Comparison of ENCODE assay signal across 11 cellular contexts in genomic region chrX:119234931-119235555, GRCh38. TPM values are rescaled to one million over a fixed set of nuclear protein-coding genes. Genes with fewer than 3 reads are reported as not detected.
DNase-seq lines count a peak whose midpoint lies in the region; ATAC-seq and TF ChIP-seq lines count a peak whose summit lies in the region.
"Had no signal": no experiment of that assay in that cellular context is flagged by ENCODE, and none has a peak within 500 bp of the region (broad histone marks: within the 10 kb centered on the region; RNA-seq: fewer than 3 reads in every experiment).

No MANE protein-coding gene starts in this region.

- no peak for TF ChIP-seq CTCF in fibroblast of the aortic adventitia (IDR thresholded peaks at IDR 0.05; ENCODE audit: insufficient read depth, low read length)

- no peak overlapping the region for H3K4me3 ChIP-seq in fibroblast of the aortic adventitia (ENCODE audit: low read depth, low read length)

- no peak overlapping the region for H3K27ac Mint-ChIP-seq in T-cell

- peak overlapping the region; percentile 80 to 89 (median 82) for H3K4me3 Mint-ChIP-seq in T-cell

- DNase-seq in G401 (ENCODE audit: low spot score) = peak; percentile 12
- DNase-seq in T-cell = no peak
- peak; percentile 22 for DNase-seq in fibroblast of the aortic adventitia (ENCODE audit: low read depth)
- DNase-seq in pons (ENCODE audit: low spot score) = peak; percentile 40
- DNase-seq in cortex of kidney (lab: John Stamatoyannopoulos, UW) = no peak
- no peak for DNase-seq in NCI-H1092 treated with DMSO at 0.1 percent for 48 hours (lab: John Stamatoyannopoulos, UW)
- DNase-seq: activated CD4-positive, alpha-beta T cell treated with anti-CD3 and anti-CD28 coated beads for 4 hours; NCI-H2029 treated with DMSO at 0.1 percent for 48 hours; upper lobe of left lung had no signal

- peaks cover 0 to 3% of the 10 kb centered on the region in 2 donors for H3K27me3 Mint-ChIP-seq in T-cell

- peaks cover 24 to 30% (median 24%) of the 10 kb centered on the region in 3 donors for H3K4me1 Mint-ChIP-seq in T-cell

- in situ Hi-C loops in G401 (cut with HindIII; ENCODE audit: low sequenced_read_pairs) = no loop called here

- no peaks in the 10 kb centered on the region for H3K9me3 Mint-ChIP-seq in T-cell

- CTCF ChIA-PET in T-cell (lab: Charles Lee) = interaction anchor here in 1 of 2 donors (1.0 kb wide), 1 partner anchor 700 kb away, joined by 4 read pairs; no protein-coding TSS in a partner anchor

- no peak for ATAC-seq in T-cell (replicated peaks in 1 of 4)
- ATAC-seq in GM21360 (IDR thresholded peaks at IDR 0.05; ENCODE audit: unreplicated experiment) = no peak
- no peak for ATAC-seq in HG02885 (IDR thresholded peaks at IDR 0.05; ENCODE audit: poor library complexity, unreplicated experiment)

- POLR2A ChIA-PET in T-cell (lab: Charles Lee) = no interaction called here

- H3K36me3 Mint-ChIP-seq in T-cell = no peaks in the 10 kb centered on the region

RNA-seq across cellular contexts. Expression of gene PGRMC1, which starts 1.0 kb away (rescaled TPM):
- total RNA-seq in G401 (2014; rRNA removed; shearing (Covaris generic)) = 273 and 402 TPM in 2 replicates
- total RNA-seq in T-cell = 10 to 100 TPM; 11.7 to 15.8 (median 13.4) TPM
- total RNA-seq in fibroblast of the aortic adventitia (ENCODE audit: low replicate concordance) = 38.3 and 162 TPM in 2 replicates

Comparison
In these comparisons a context has a peak if more than half of its experiments do, and no peak if none do; other contexts are left out.
1. DNase-seq: peak in G401 (single experiment), fibroblast of the aortic adventitia (single experiment) and pons (single experiment); none in T-cell (0 of 34), cortex of kidney (single experiment) and NCI-H1092 treated with DMSO at 0.1 percent for 48 hours (single experiment).